ENCODE assay signal across 14 cellular contexts in genomic region chr9:107142430-107142829, GRCh38.
"Had no signal": no experiment of that assay in that cellular context is flagged by ENCODE, and none has a peak within 500 bp of the region (broad histone marks: within the 10 kb centered on the region; RNA-seq: fewer than 3 reads in every experiment).

No MANE protein-coding gene starts in this region.

- ATAC-seq: activated CD4-positive, CD25-positive, alpha-beta regulatory T cell treated with anti-CD3 and anti-CD28 coated beads, Interleukin-2, amount 50 U/mL, for 24 hours; activated T-cell treated with anti-CD3 and anti-CD28 coated beads, Interleukin-2, amount 50 U/mL, for 4 hours; lower lobe of right lung; natural killer cell had no signal

- H3K27ac Mint-ChIP-seq: activated naive CD8-positive, alpha-beta T cell treated with anti-CD3 and anti-CD28 coated beads for 36 hours; natural killer cell; T-helper 2 cell treated with Interferon-gamma antibody and Interleukin-4, amounts not matched to agents 5 μg/mL and 100 μg/mL, for 36 hours had no signal

- DNase-seq: activated effector memory CD4-positive, alpha-beta T cell treated with anti-CD3 and anti-CD28 coated beads, Interleukin-2, amount 50 U/mL, for 16 hours; activated naive CD8-positive, alpha-beta T cell treated with anti-CD3 and anti-CD28 coated beads for 36 hours; activated T-cell treated with anti-CD3 and anti-CD28 coated beads, Interleukin-2, amount 50 U/mL, for 4 hours; effector CD4-positive, alpha-beta T cell; kidney; lower lobe of right lung; midbrain; natural killer cell; nucleus accumbens; right lobe of liver; stimulated activated CD4-positive, alpha-beta T cell treated with anti-CD3 and anti-CD28 coated beads, Interleukin-12 subunit alpha, Interleukin-12 subunit beta, amount 100 ng/mL, for 4 hours; stimulated activated naive CD4-positive, alpha-beta T cell had no signal

- H3K27ac ChIP-seq: lower lobe of right lung, right lobe of liver had no signal

- H3K4me3 ChIP-seq: lower lobe of right lung, right lobe of liver had no signal

- H3K4me3 Mint-ChIP-seq: activated naive CD8-positive, alpha-beta T cell treated with anti-CD3 and anti-CD28 coated beads for 36 hours; activated T-cell treated with anti-CD3 and anti-CD28 coated beads, Interleukin-2, amount 50 U/mL, for 4 hours; natural killer cell; T-helper 2 cell treated with Interferon-gamma antibody and Interleukin-4, amounts not matched to agents 5 μg/mL and 100 μg/mL, for 36 hours had no signal

- H3K9me3 Mint-ChIP-seq: activated naive CD8-positive, alpha-beta T cell treated with anti-CD3 and anti-CD28 coated beads for 36 hours; activated T-cell treated with anti-CD3 and anti-CD28 coated beads, Interleukin-2, amount 50 U/mL, for 4 hours; natural killer cell; T-helper 2 cell treated with Interferon-gamma antibody and Interleukin-4, amounts not matched to agents 5 μg/mL and 100 μg/mL, for 36 hours had no signal

- H3K9me3 ChIP-seq: lower lobe of right lung, right lobe of liver had no signal

- H3K36me3 ChIP-seq: lower lobe of right lung, right lobe of liver had no signal

- H3K27me3 ChIP-seq: right lobe of liver had no signal

- H3K4me1 Mint-ChIP-seq: activated naive CD8-positive, alpha-beta T cell treated with anti-CD3 and anti-CD28 coated beads for 36 hours; natural killer cell had no signal

- H3K36me3 Mint-ChIP-seq: activated naive CD8-positive, alpha-beta T cell treated with anti-CD3 and anti-CD28 coated beads for 36 hours; natural killer cell had no signal
